Comparison of ENCODE assay signal across 9 cellular contexts in the genomic region with DNA sequence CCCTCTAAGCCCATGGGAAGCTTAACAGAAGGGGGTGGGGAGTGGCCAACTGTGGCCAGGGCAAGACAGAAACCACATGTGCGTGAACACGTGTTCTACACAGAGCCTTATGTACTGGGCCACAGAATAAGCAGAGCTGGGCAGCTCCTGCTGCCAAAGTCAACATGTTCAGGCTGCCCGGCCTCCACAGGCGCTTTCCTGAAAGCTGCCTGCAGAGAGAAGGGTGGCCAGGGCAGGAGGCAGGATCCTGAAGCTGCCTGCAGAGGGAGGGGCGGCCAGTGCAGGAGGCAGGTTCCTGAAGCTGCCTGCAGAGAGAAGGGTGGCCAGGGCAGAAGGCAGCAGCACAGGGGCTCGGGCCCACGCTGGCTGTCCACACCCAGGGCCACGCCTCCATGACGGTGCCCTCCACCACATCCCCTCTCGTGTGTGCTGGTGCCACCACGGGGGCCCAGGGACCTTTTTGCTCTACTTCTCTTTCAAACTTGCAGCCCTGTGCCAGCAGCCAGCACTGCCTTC.
DNase-seq lines count a peak whose midpoint lies in the region; ATAC-seq, FAIRE-seq and TF ChIP-seq lines count a peak whose summit lies in the region.
"Had no signal": no experiment of that assay in that cellular context is flagged by ENCODE, and none has a peak within 500 bp of the region (broad histone marks: within the 10 kb centered on the region; RNA-seq: fewer than 3 reads in every experiment).

No MANE protein-coding gene starts in this region.

- TF ChIP-seq CTCF in BJ (IDR thresholded peaks at IDR 0.05; ENCODE audit: insufficient read depth, low read depth, low read length) (peak; percentile 34; the same call in 1 of the 2 replicates), GM12878 (IDR thresholded peaks at IDR 0.05 in 2 of 3, conservative IDR thresholded peaks at IDR 0.05 in 1 of 3; ENCODE audit: control insufficient read depth in 2 of 3, extremely low read depth in 1 of 3, insufficient read depth in 1 of 3, low read depth in 3 of 3, low read length in 3 of 3) (no peak), kidney (IDR thresholded peaks at IDR 0.05; ENCODE audit: borderline replicate concordance, extremely low read depth, insufficient read depth) (no peak)

- 76% methylated on average over 11 of the region's 11 CpGs for whole genome bisulfite sequencing in GM12878 (ENCODE audit: insufficient coverage, insufficient replicate concordance, low lambda C conversion rate, missing lambda C conversion rate)

- no peak for TF ChIP-seq POLR2A in GM12878 (IDR thresholded peaks at IDR 0.05; ENCODE audit: low read depth, low read length)
- no peak for TF ChIP-seq POLR2A in erythroblast (IDR thresholded peaks at IDR 0.05; ENCODE audit: low read length)

- CTCF ChIA-PET in BJ (lab: Yijun Ruan, JAX) (interaction anchor here (0.5 to 1.2 kb wide), 5 partner anchors 9 to 158 kb away, joined by 3 to 4 read pairs (median 3); no protein-coding TSS in a partner anchor), GM12878 (lab: Yijun Ruan, JAX) (no interaction called here)

- no peak for TF ChIP-seq EP300 in GM12878 (IDR thresholded peaks at IDR 0.05; ENCODE audit: borderline replicate concordance in 1 of 2, control insufficient read depth in 1 of 2, low read depth in 2 of 2, low read length in 2 of 2)

- no peaks in the 10 kb centered on the region for H3K9me3 Mint-ChIP-seq in stimulated activated naive B cell treated with anti-CD40 and anti-IgM and Interleukin-4, amounts not matched to agents 10 μg/mL and 1 μg/mL and 100 μg/mL, for 72 hours

- H3K27ac ChIP-seq in GM12878 (ENCODE audit: control insufficient read depth, insufficient read depth) (no peak overlapping the region; the same call in 1 of the 2 replicates), kidney (ENCODE audit: low read depth in 2 of 2, low read length in 2 of 2) (peak overlapping the region in 1 of 2 donors; percentile 23)

- RAD21 ChIA-PET in GM12878 (lab: Charles Lee; ENCODE audit: unreplicated experiment) = no interaction called here

- H3K4me3 ChIP-seq in BJ (ENCODE audit: low read depth, low read length) (no peak overlapping the region), GM12878 (no peak overlapping the region), kidney (ENCODE audit: low read length in 2 of 2) (no peak overlapping the region)

- in situ Hi-C loops in GM12878 (cut with MboI) = no loop called here

- H3K27me3 Mint-ChIP-seq in stimulated activated naive B cell treated with anti-CD40 and anti-IgM and Interleukin-4, amounts not matched to agents 10 μg/mL and 1 μg/mL and 100 μg/mL, for 72 hours = no peaks in the 10 kb centered on the region

- peaks cover 66 to 87% of the 10 kb centered on the region in 2 donors for H3K4me1 Mint-ChIP-seq in stimulated activated naive B cell treated with anti-CD40 and anti-IgM and Interleukin-4, amounts not matched to agents 10 μg/mL and 1 μg/mL and 100 μg/mL, for 72 hours

- H3K27me3 ChIP-seq in BJ (ENCODE audit: control insufficient read depth, insufficient read depth, low read length) = no peaks in the 10 kb centered on the region
- no peaks in the 10 kb centered on the region for H3K27me3 ChIP-seq in GM12878 (replicated peaks in 1 of 2; ENCODE audit: control insufficient read depth in 2 of 2, insufficient read depth in 2 of 2, low read length in 1 of 2)

- BruUV-seq in GM12878 (replicated peaks; lab: Mats Ljungman, UMichigan) = TSS peak; percentile 42

- H3K4me3 Mint-ChIP-seq in stimulated activated naive B cell treated with anti-CD40 and anti-IgM and Interleukin-4, amounts not matched to agents 10 μg/mL and 1 μg/mL and 100 μg/mL, for 72 hours = peak overlapping the region; percentile 51 to 55

- H3K36me3 ChIP-seq in BJ (ENCODE audit: control insufficient read depth, insufficient read depth, low read length) (no peaks in the 10 kb centered on the region), GM12878 (ENCODE audit: control insufficient read depth in 2 of 2, insufficient read depth in 2 of 2, low read length in 1 of 2) (peaks cover 6 to 17% of the 10 kb centered on the region in 2 experiments; a peak in 3 of 4 replicates), kidney (ENCODE audit: control insufficient read depth in 1 of 2, insufficient read depth in 2 of 2, low read length in 2 of 2) (no peaks in the 10 kb centered on the region)

- TF ChIP-seq RAD21 in GM12878 (IDR thresholded peaks at IDR 0.05; ENCODE audit: insufficient read depth, low read depth, low read length) = no peak

- SMC1A ChIA-PET in GM12878 (lab: Charles Lee; ENCODE audit: uncharacterized antibody, unreplicated experiment) = interaction anchor here (1.3 kb wide), 1 partner anchor 11 kb away, joined by 3 read pairs; no protein-coding TSS in a partner anchor

- no peak overlapping the region for H3K4me2 ChIP-seq in GM12878 (ENCODE audit: control insufficient read depth, insufficient read depth)

- H3K79me2 ChIP-seq in GM12878 (ENCODE audit: control insufficient read depth, insufficient read depth, low read length) = peaks cover 90% of the 10 kb centered on the region

- FAIRE-seq in GM12878 (lab: Jason Lieb, UNC) (no peak), kidney (lab: Jason Lieb, UNC) (no peak)
- FAIRE-seq: H1 had no signal

- no peak overlapping the region for H3K9ac ChIP-seq in GM12878 (ENCODE audit: control insufficient read depth, insufficient read depth, low read length)
- H3K9ac ChIP-seq in kidney (ENCODE audit: low read length in 2 of 2) = no peak overlapping the region

- H4K20me1 ChIP-seq in GM12878 (ENCODE audit: control insufficient read depth, insufficient read depth) = peaks cover 7% of the 10 kb centered on the region

- DNase-seq in BJ (ENCODE audit: low read depth) (peak; percentile 31), M059J (ENCODE audit: low read depth) (peak; percentile 11), GM12878 (ENCODE audit: low read depth, low spot score) (no peak), kidney (peak; percentile 89), erythroblast (lab: John Stamatoyannopoulos, UW) (no peak), NCI-H2107 (lab: John Stamatoyannopoulos, UW) (no peak)
- DNase-seq in stimulated activated naive B cell treated with anti-CD40 and anti-IgM and Interleukin-4, amounts not matched to agents 10 μg/mL and 1 μg/mL and 100 μg/mL, for 72 hours = no peak

- peaks cover 14 to 32% of the 10 kb centered on the region in 2 donors for H3K36me3 Mint-ChIP-seq in stimulated activated naive B cell treated with anti-CD40 and anti-IgM and Interleukin-4, amounts not matched to agents 10 μg/mL and 1 μg/mL and 100 μg/mL, for 72 hours

- intact Hi-C loops in GM12878 (cut with micrococcal nuclease; ENCODE audit: unreplicated experiment) (no loop called here), kidney (cut with DNase I) (no loop called here)

- ATAC-seq in GM12878 = peak; percentile 53
- peak; percentile 39 to 51 for ATAC-seq in stimulated activated naive B cell treated with anti-CD40 and anti-IgM and Interleukin-4, amounts not matched to agents 10 μg/mL and 1 μg/mL and 100 μg/mL, for 72 hours (replicated peaks)
- ATAC-seq in GM19467 (IDR thresholded peaks at IDR 0.05; ENCODE audit: unreplicated experiment) = no peak

- H2AFZ ChIP-seq in GM12878 (ENCODE audit: control insufficient read depth, low read depth, low read length) = no peak overlapping the region

- no peaks in the 10 kb centered on the region for H3K9me3 ChIP-seq in GM12878 (replicated peaks; ENCODE audit: control insufficient read depth, insufficient read depth, low read length)
- no peaks in the 10 kb centered on the region for H3K9me3 ChIP-seq in kidney (ENCODE audit: control insufficient read depth in 1 of 2, low read length in 2 of 2)

- H3K4me1 ChIP-seq in GM12878 (ENCODE audit: control insufficient read depth, insufficient read depth, low read length) (peaks cover 17% of the 10 kb centered on the region), kidney (ENCODE audit: control insufficient read depth in 1 of 2, insufficient read depth in 1 of 2, low read depth in 1 of 2, low read length in 2 of 2) (peaks cover 49 to 53% of the 10 kb centered on the region in 2 donors)

- POLR2A ChIA-PET in BJ (lab: Charles Lee) = no interaction called here
- POLR2A ChIA-PET in GM12878 (lab: Charles Lee) = no interaction called here

- H3K27ac Mint-ChIP-seq in stimulated activated naive B cell treated with anti-CD40 and anti-IgM and Interleukin-4, amounts not matched to agents 10 μg/mL and 1 μg/mL and 100 μg/mL, for 72 hours = peak overlapping the region; percentile 82

TF ChIP-seq in GM12878, 131 proteins besides CTCF, POLR2A, EP300 and RAD21 (continues in another document):
- TF ChIP-seq CBX5 (IDR thresholded peaks at IDR 0.05; ENCODE audit: low read depth) (no peak), GATAD2B (conservative IDR thresholded peaks at IDR 0.05; ENCODE audit: low read depth) (no peak), PAX5 (IDR thresholded peaks at IDR 0.05; ENCODE audit: borderline replicate concordance, low read depth, low read length) (no peak)
- TF ChIP-seq, protein P1, sequence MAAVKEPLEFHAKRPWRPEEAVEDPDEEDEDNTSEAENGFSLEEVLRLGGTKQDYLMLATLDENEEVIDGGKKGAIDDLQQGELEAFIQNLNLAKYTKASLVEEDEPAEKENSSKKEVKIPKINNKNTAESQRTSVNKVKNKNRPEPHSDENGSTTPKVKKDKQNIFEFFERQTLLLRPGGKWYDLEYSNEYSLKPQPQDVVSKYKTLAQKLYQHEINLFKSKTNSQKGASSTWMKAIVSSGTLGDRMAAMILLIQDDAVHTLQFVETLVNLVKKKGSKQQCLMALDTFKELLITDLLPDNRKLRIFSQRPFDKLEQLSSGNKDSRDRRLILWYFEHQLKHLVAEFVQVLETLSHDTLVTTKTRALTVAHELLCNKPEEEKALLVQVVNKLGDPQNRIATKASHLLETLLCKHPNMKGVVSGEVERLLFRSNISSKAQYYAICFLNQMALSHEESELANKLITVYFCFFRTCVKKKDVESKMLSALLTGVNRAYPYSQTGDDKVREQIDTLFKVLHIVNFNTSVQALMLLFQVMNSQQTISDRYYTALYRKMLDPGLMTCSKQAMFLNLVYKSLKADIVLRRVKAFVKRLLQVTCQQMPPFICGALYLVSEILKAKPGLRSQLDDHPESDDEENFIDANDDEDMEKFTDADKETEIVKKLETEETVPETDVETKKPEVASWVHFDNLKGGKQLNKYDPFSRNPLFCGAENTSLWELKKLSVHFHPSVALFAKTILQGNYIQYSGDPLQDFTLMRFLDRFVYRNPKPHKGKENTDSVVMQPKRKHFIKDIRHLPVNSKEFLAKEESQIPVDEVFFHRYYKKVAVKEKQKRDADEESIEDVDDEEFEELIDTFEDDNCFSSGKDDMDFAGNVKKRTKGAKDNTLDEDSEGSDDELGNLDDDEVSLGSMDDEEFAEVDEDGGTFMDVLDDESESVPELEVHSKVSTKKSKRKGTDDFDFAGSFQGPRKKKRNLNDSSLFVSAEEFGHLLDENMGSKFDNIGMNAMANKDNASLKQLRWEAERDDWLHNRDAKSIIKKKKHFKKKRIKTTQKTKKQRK (IDR thresholded peaks at IDR 0.05; ENCODE audit: low read depth, low read length) = no peak

Comparison
In these comparisons a context has a peak if more than half of its experiments do, and no peak if none do; other contexts are left out.
1. DNase-seq: peak in BJ (single experiment), M059J (single experiment) and kidney (single experiment); none in GM12878 (single experiment), stimulated activated naive B cell treated with anti-CD40 and anti-IgM and Interleukin-4, amounts not matched to agents 10 μg/mL and 1 μg/mL and 100 μg/mL, for 72 hours (single experiment), erythroblast (0 of 2) and NCI-H2107 (single experiment).